ENCODE assay signal across 23 cellular contexts in genomic region chr6:157265630-157266029, GRCh38. TPM values are rescaled to one million over a fixed set of nuclear protein-coding genes. Genes with fewer than 3 reads are reported as not detected.
DNase-seq lines count a peak whose midpoint lies in the region; ATAC-seq and TF ChIP-seq lines count a peak whose summit lies in the region.
"Had no signal": no experiment of that assay in that cellular context is flagged by ENCODE, and none has a peak within 500 bp of the region (broad histone marks: within the 10 kb centered on the region; RNA-seq: fewer than 3 reads in every experiment).

No MANE protein-coding gene starts in this region.

- H3F3A ChIP-seq in MM.1S (ENCODE audit: insufficient read depth, low read length), result no peaks in the 10 kb centered on the region

- no peaks in the 10 kb centered on the region for H3K79me2 ChIP-seq in MM.1S (ENCODE audit: low read length)

- TF ChIP-seq CTCF in Peyer's patch (IDR thresholded peaks at IDR 0.05) (no peak), sigmoid colon (IDR thresholded peaks at IDR 0.05) (no peak), MM.1S (IDR thresholded peaks at IDR 0.05; ENCODE audit: low read length) (no peak)

- H3K27me3 ChIP-seq in Peyer's patch (no peaks in the 10 kb centered on the region), sigmoid colon (no peaks in the 10 kb centered on the region), MM.1S (replicated peaks; ENCODE audit: insufficient read depth, low read length) (no peaks in the 10 kb centered on the region)
- H3K27me3 ChIP-seq: breast epithelium, testis had no signal

- DNase-seq in DMS153 (lab: John Stamatoyannopoulos, UW), result peak; percentile 37
- DNase-seq in DMS153 treated with DMSO at 0.1 percent for 48 hours (lab: John Stamatoyannopoulos, UW; ENCODE audit: unreplicated experiment), result no peak
- DNase-seq in NCI-H187 treated with DMSO at 0.1 percent for 48 hours (lab: John Stamatoyannopoulos, UW), result peak; percentile 46
- peak in 2 of 3 donors; percentile 16 to 30 for DNase-seq in Peyer's patch
- DNase-seq in sigmoid colon, result peak; percentile 38
- DNase-seq in left lobe of liver (ENCODE audit: low spot score), result no peak
- no peak for DNase-seq in MM.1S
- DNase-seq: activated CD4-positive, alpha-beta T cell treated with anti-CD3 and anti-CD28 coated beads, Interleukin-2, amount 50 U/mL, for 1 hour; activated gamma-delta T cell; CD4-positive, alpha-beta T cell; KBM-7; left cardiac atrium; mesenchymal stem cell; MV-4-11; NCI-H2227 treated with DMSO at 0.1 percent for 48 hours; occipital lobe; SK-N-SH; stimulated activated CD4-positive, alpha-beta T cell treated with anti-CD3 and anti-CD28 coated beads, Interleukin-4, amount 100 ng/mL, for 1 hour; stimulated activated naive CD4-positive, alpha-beta T cell; testis had no signal

- no peak overlapping the region for H2AFZ ChIP-seq in MM.1S (ENCODE audit: low read length)

- H3K4me1 ChIP-seq in Peyer's patch (peaks cover 0 to 9% (median 0%) of the 10 kb centered on the region in 4 donors), sigmoid colon (peaks cover 0 to 17% (median 14%) of the 10 kb centered on the region in 4 donors), MM.1S (ENCODE audit: low read length) (no peaks in the 10 kb centered on the region)
- H3K4me1 ChIP-seq: breast epithelium had no signal

- H3K36me3 ChIP-seq in Peyer's patch, result no peaks in the 10 kb centered on the region
- H3K36me3 ChIP-seq in sigmoid colon, result no peaks in the 10 kb centered on the region
- no peaks in the 10 kb centered on the region for H3K36me3 ChIP-seq in MM.1S (replicated peaks; ENCODE audit: insufficient read depth, low read length)
- H3K36me3 ChIP-seq: breast epithelium had no signal

- no peak for TF ChIP-seq EP300 in sigmoid colon (IDR thresholded peaks at IDR 0.05)

- H3K9ac ChIP-seq in MM.1S (ENCODE audit: low read length), result no peak overlapping the region
- H3K9ac ChIP-seq: SK-N-SH had no signal

- no peaks in the 10 kb centered on the region for H4K20me1 ChIP-seq in MM.1S (ENCODE audit: insufficient read depth, low read length)

- no peak overlapping the region for H3K4me2 ChIP-seq in MM.1S (ENCODE audit: low read depth, low read length)
- H3K4me2 ChIP-seq: SK-N-SH had no signal

- H3K9me2 ChIP-seq in MM.1S (replicated peaks; ENCODE audit: insufficient read depth, low read length), result no peaks in the 10 kb centered on the region
- H3K9me2 ChIP-seq: SK-N-SH had no signal

- ATAC-seq in left lobe of liver, result no peak
- ATAC-seq in esophagus mucosa, result no peak
- ATAC-seq: left cardiac atrium had no signal

- no peaks in the 10 kb centered on the region for H3K9me3 ChIP-seq in Peyer's patch
- no peaks in the 10 kb centered on the region for H3K9me3 ChIP-seq in sigmoid colon
- no peaks in the 10 kb centered on the region for H3K9me3 ChIP-seq in MM.1S (replicated peaks; ENCODE audit: insufficient read depth, low read length)
- H3K9me3 ChIP-seq: breast epithelium, SK-N-SH, testis had no signal

- TF ChIP-seq POLR2A in Peyer's patch (IDR thresholded peaks at IDR 0.05) (no peak), sigmoid colon (IDR thresholded peaks at IDR 0.05) (no peak)

- H3K4me3 ChIP-seq in Peyer's patch (no peak overlapping the region), sigmoid colon (no peak overlapping the region), MM.1S (ENCODE audit: low read length) (no peak overlapping the region)
- H3K4me3 ChIP-seq: breast epithelium, testis had no signal

- H3K27ac ChIP-seq in Peyer's patch, result no peak overlapping the region
- no peak overlapping the region for H3K27ac ChIP-seq in sigmoid colon
- no peak overlapping the region for H3K27ac ChIP-seq in MM.1S (ENCODE audit: low read length)
- H3K27ac ChIP-seq: 22Rv1, breast epithelium, testis had no signal

- WGBS in sigmoid colon, 2 donors, result 88 to 96% methylated on average over 6 of the region's 6 CpGs

- intact Hi-C loops in sigmoid colon (cut with DNase I), result no loop called here

RNA-seq across cellular contexts. Expression of gene TMEM242, which starts 57.7 kb away (rescaled TPM):
- total RNA-seq in Peyer's patch (1 to 10 TPM; 3.3 to 9.4 (median 4.9) TPM), sigmoid colon (10 to 100 TPM in 1 of 4 donors, 1 to 10 TPM in 3; 6.1 to 10.0 (median 7.7) TPM), left lobe of liver (6.8 TPM), esophagus mucosa (5.8 TPM)
- 1 to 10 TPM; 1.8 to 6.9 (median 3.5) TPM for polyA plus RNA-seq in sigmoid colon

Comparison
In these comparisons a context has a peak if more than half of its experiments do, and no peak if none do; other contexts are left out.
1. DNase-seq: peak in DMS153 (single experiment), NCI-H187 treated with DMSO at 0.1 percent for 48 hours (single experiment), Peyer's patch (2 of 3) and sigmoid colon (single experiment); none in DMS153 treated with DMSO at 0.1 percent for 48 hours (single experiment), left lobe of liver (single experiment) and MM.1S (single experiment).